13 cellular contexts compared by ENCODE assay signal in genomic region chr10:22708772-22709171, GRCh38.
"Had no signal": no experiment of that assay in that cellular context is flagged by ENCODE, and none has a peak within 500 bp of the region (broad histone marks: within the 10 kb centered on the region; RNA-seq: fewer than 3 reads in every experiment).

No MANE protein-coding gene starts in this region.

- H3K9ac ChIP-seq: neural progenitor cell had no signal

- FAIRE-seq: pancreas had no signal

- H3K27me3 ChIP-seq: hepatocyte, pancreas, tibial artery, vagina had no signal

- H3K9me3 ChIP-seq: pancreas, tibial artery, vagina had no signal

- H3K27ac ChIP-seq: hepatocyte, neural progenitor cell, pancreas, tibial artery, vagina, VCaP had no signal

- H3K27me3 Mint-ChIP-seq: activated CD4-positive, alpha-beta T cell treated with anti-CD3 and anti-CD28 coated beads for 36 hours had no signal

- ATAC-seq: activated CD4-positive, alpha-beta T cell treated with anti-CD3 and anti-CD28 coated beads for 36 hours; left ventricle myocardium superior; pancreas had no signal

- DNase-seq: activated CD4-positive, alpha-beta T cell treated with anti-CD3 and anti-CD28 coated beads for 36 hours; activated naive CD4-positive, alpha-beta T cell treated with Interleukin-2 at 50 U/mL for 16 hours; caudate nucleus; left ventricle myocardium superior; mesendoderm; pancreas; stimulated activated CD4-positive, alpha-beta T cell treated with anti-CD3 and anti-CD28 coated beads, Interleukin-4, amount 100 ng/mL, for 1 hour; stimulated activated CD8-positive, alpha-beta memory T cell treated with anti-CD3 and anti-CD28 coated beads, Interleukin-4, amount 100 ng/mL, for 48 hours; tibial artery had no signal

- H3K4me2 ChIP-seq: hepatocyte, neural progenitor cell had no signal

- H3K4me3 Mint-ChIP-seq: activated CD4-positive, alpha-beta T cell treated with anti-CD3 and anti-CD28 coated beads for 36 hours; neural progenitor cell had no signal

- H3K9me3 Mint-ChIP-seq: neural progenitor cell had no signal

- H3K4me3 ChIP-seq: hepatocyte, neural progenitor cell, pancreas, tibial artery, vagina had no signal

- H2AFZ ChIP-seq: hepatocyte, neural progenitor cell had no signal

- H3K36me3 ChIP-seq: neural progenitor cell, pancreas, tibial artery, vagina had no signal

- H3K27ac Mint-ChIP-seq: neural progenitor cell had no signal
